In the genomic region with DNA sequence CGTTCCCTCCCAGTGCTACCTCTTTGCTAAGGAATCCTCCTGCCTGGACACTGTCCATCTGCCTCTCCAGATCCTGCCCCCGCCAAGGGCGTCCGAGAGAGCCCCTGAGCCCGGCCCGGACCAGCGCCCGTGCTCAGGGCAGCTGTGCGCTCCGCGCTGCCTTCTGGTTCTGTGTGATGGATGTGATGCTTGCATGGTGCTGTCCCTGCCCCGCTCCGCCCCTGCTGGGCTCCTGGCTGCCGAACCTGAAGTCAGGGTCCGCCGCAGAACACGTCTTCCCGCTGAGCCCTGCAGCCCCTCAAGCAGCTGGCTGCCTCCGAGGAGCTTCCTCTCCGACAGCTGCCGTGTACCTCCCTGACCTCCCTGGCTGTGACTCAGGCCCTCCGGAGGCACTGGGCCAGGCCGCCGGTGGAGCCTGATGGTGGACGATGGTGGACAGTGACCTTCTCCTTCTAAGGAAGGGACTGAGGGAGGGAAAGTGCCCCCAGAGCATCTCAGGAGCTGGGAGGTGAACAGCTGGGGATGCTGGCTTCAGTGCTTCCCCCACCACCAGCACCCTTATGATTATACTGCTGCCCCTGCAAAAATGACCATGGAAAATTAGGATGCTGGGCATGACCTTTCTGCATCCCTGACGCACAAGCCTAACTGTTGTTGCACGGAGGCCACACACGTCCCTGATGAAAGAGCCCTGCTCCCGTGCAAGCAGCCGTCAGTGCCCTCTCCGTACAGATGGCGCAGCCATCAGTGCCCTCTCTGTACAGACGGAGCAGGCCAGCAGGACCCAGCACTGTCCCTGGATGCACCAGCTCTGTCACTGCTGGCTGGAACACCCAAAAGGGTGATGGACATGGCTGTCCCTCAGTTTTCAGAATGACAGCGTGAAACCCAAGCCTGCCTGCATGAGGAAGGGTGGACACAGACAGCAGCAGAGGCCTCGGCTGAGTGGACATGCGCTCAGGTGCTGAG, we compare ENCODE assay signal across 28 cellular contexts.
DNase-seq lines count a peak whose midpoint lies in the region; ATAC-seq, FAIRE-seq and TF ChIP-seq lines count a peak whose summit lies in the region.
"Had no signal": no experiment of that assay in that cellular context is flagged by ENCODE, and none has a peak within 500 bp of the region (broad histone marks: within the 10 kb centered on the region; RNA-seq: fewer than 3 reads in every experiment).

No MANE protein-coding gene starts in this region.

- no peak overlapping the region for H3K27ac ChIP-seq in RWPE2 (ENCODE audit: poor library complexity, severe bottlenecking)
- H3K27ac ChIP-seq in kidney (ENCODE audit: low read depth in 2 of 2, low read length in 2 of 2): no peak overlapping the region
- H3K27ac ChIP-seq: 22Rv1, PC-9 had no signal

- ATAC-seq in activated CD8-positive, alpha-beta T cell treated with anti-CD3 and anti-CD28 coated beads, Interleukin-2, amount 10 ng/mL, durations not matched to agents 7 days and 5 days: no peak
- ATAC-seq in activated CD8-positive, alpha-beta T cell treated with anti-CD3 and anti-CD28 coated beads for 36 hours: no peak
- ATAC-seq in RWPE2 (ENCODE audit: low read depth): no peak
- ATAC-seq: GM12878, HepG2 had no signal

- H3K36me3 ChIP-seq in RWPE2 (ENCODE audit: low read depth): no peaks in the 10 kb centered on the region
- no peaks in the 10 kb centered on the region for H3K36me3 ChIP-seq in kidney (ENCODE audit: control insufficient read depth in 1 of 2, insufficient read depth in 2 of 2, low read length in 2 of 2)

- POLR2A ChIA-PET in activated CD8-positive, alpha-beta T cell treated with anti-CD3 and anti-CD28 coated beads, Interleukin-2, amount 10 ng/mL, durations not matched to agents 7 days and 5 days (lab: Charles Lee): no interaction called here
- POLR2A ChIA-PET in activated CD8-positive, alpha-beta T cell treated with anti-CD3 and anti-CD28 coated beads for 36 hours (lab: Charles Lee): no interaction called here

- no peaks in the 10 kb centered on the region for H3K9me3 Mint-ChIP-seq in activated CD8-positive, alpha-beta T cell treated with anti-CD3 and anti-CD28 coated beads, Interleukin-2, amount 10 ng/mL, durations not matched to agents 7 days and 5 days (ENCODE audit: insufficient read depth)
- H3K9me3 Mint-ChIP-seq in activated CD8-positive, alpha-beta T cell treated with anti-CD3 and anti-CD28 coated beads for 36 hours: no peaks in the 10 kb centered on the region
- no peaks in the 10 kb centered on the region for H3K9me3 Mint-ChIP-seq in HFFc6

- no peaks in the 10 kb centered on the region for H3K27me3 ChIP-seq in RWPE2 (ENCODE audit: insufficient read depth, poor library complexity, severe bottlenecking)

- H3K9me3 ChIP-seq in RWPE2 (ENCODE audit: severe bottlenecking) (no peaks in the 10 kb centered on the region), kidney (ENCODE audit: control insufficient read depth in 1 of 2, low read length in 2 of 2) (no peaks in the 10 kb centered on the region)

- H3K27ac Mint-ChIP-seq in activated CD8-positive, alpha-beta T cell treated with anti-CD3 and anti-CD28 coated beads, Interleukin-2, amount 10 ng/mL, durations not matched to agents 7 days and 5 days: no peak overlapping the region
- H3K27ac Mint-ChIP-seq in activated CD8-positive, alpha-beta T cell treated with anti-CD3 and anti-CD28 coated beads for 36 hours: no peak overlapping the region
- H3K27ac Mint-ChIP-seq in HFFc6: no peak overlapping the region
- H3K27ac Mint-ChIP-seq: B cell, CD14-positive monocyte had no signal

- no peak overlapping the region for H3K9ac ChIP-seq in kidney (ENCODE audit: low read length in 2 of 2)

- H3K36me3 Mint-ChIP-seq in activated CD8-positive, alpha-beta T cell treated with anti-CD3 and anti-CD28 coated beads, Interleukin-2, amount 10 ng/mL, durations not matched to agents 7 days and 5 days (ENCODE audit: low read depth): peaks cover 7% of the 10 kb centered on the region
- H3K36me3 Mint-ChIP-seq in activated CD8-positive, alpha-beta T cell treated with anti-CD3 and anti-CD28 coated beads for 36 hours (ENCODE audit: low read depth): no peaks in the 10 kb centered on the region
- H3K36me3 Mint-ChIP-seq in HFFc6 (ENCODE audit: low read depth): no peaks in the 10 kb centered on the region
- H3K36me3 Mint-ChIP-seq: CD14-positive monocyte; CD8-positive, alpha-beta memory T cell had no signal

- intact Hi-C loops in activated CD8-positive, alpha-beta T cell treated with anti-CD3 and anti-CD28 coated beads for 36 hours (cut with micrococcal nuclease): no loop called here
- intact Hi-C loops in kidney (cut with DNase I): no loop called here
- intact Hi-C loops in posterior vena cava (cut with DNase I): no loop called here

- no peak overlapping the region for H3K4me3 Mint-ChIP-seq in activated CD8-positive, alpha-beta T cell treated with anti-CD3 and anti-CD28 coated beads, Interleukin-2, amount 10 ng/mL, durations not matched to agents 7 days and 5 days
- H3K4me3 Mint-ChIP-seq in activated CD8-positive, alpha-beta T cell treated with anti-CD3 and anti-CD28 coated beads for 36 hours: no peak overlapping the region
- no peak overlapping the region for H3K4me3 Mint-ChIP-seq in HFFc6
- H3K4me3 Mint-ChIP-seq: B cell; CD14-positive monocyte; CD8-positive, alpha-beta memory T cell had no signal

- H3K4me1 ChIP-seq in RWPE2 (ENCODE audit: insufficient read depth, poor library complexity, severe bottlenecking) (no peaks in the 10 kb centered on the region), kidney (ENCODE audit: control insufficient read depth in 1 of 2, insufficient read depth in 1 of 2, low read depth in 1 of 2, low read length in 2 of 2) (no peaks in the 10 kb centered on the region)

- H3K4me3 ChIP-seq in RWPE2 (ENCODE audit: severe bottlenecking) (no peak overlapping the region), kidney (ENCODE audit: low read length in 2 of 2) (no peak overlapping the region)
- H3K4me3 ChIP-seq: GM12878, PC-9 had no signal

- peaks cover 28% of the 10 kb centered on the region for H3K4me1 Mint-ChIP-seq in activated CD8-positive, alpha-beta T cell treated with anti-CD3 and anti-CD28 coated beads, Interleukin-2, amount 10 ng/mL, durations not matched to agents 7 days and 5 days (ENCODE audit: low read depth)
- H3K4me1 Mint-ChIP-seq in activated CD8-positive, alpha-beta T cell treated with anti-CD3 and anti-CD28 coated beads for 36 hours (ENCODE audit: low read depth): peaks cover 12% of the 10 kb centered on the region
- H3K4me1 Mint-ChIP-seq in HFFc6 (ENCODE audit: low read depth): no peaks in the 10 kb centered on the region
- H3K4me1 Mint-ChIP-seq: CD14-positive monocyte had no signal

- peak; percentile 3 for DNase-seq in activated CD8-positive, alpha-beta T cell treated with anti-CD3 and anti-CD28 coated beads, Interleukin-2, amount 10 ng/mL, durations not matched to agents 7 days and 5 days
- no peak for DNase-seq in activated CD8-positive, alpha-beta T cell treated with anti-CD3 and anti-CD28 coated beads for 36 hours
- DNase-seq in RWPE2 (ENCODE audit: low spot score) (peak; percentile 47), kidney (peak; percentile 46), posterior vena cava (ENCODE audit: low spot score) (peak; percentile 61), NCI-H2196 treated with DMSO at 0.1 percent for 48 hours (lab: John Stamatoyannopoulos, UW; ENCODE audit: unreplicated experiment) (no peak), HFFc6 (no peak), NK-92 (lab: John Stamatoyannopoulos, UW; ENCODE audit: unreplicated experiment) (no peak)
- DNase-seq: DMS 273 treated with DMSO at 0.1 percent for 48 hours, DMS79, EL, GDM1, Karpas-422, NCI-H1092, NCI-H1436, NCI-H187 treated with DMSO at 0.1 percent for 48 hours, NCI-H2171 treated with DMSO at 0.1 percent for 48 hours, NCI-H446, NCI-H526, NCI-H82, PC-9, SHP77 had no signal

- no peak for TF ChIP-seq CTCF in activated CD8-positive, alpha-beta T cell treated with anti-CD3 and anti-CD28 coated beads for 36 hours (IDR thresholded peaks at IDR 0.05)
- no peak for TF ChIP-seq CTCF in RWPE2 (IDR thresholded peaks at IDR 0.05; ENCODE audit: poor library complexity, severe bottlenecking)
- TF ChIP-seq CTCF in kidney (IDR thresholded peaks at IDR 0.05; ENCODE audit: borderline replicate concordance, extremely low read depth, insufficient read depth): no peak
- TF ChIP-seq CTCF in HFFc6 (IDR thresholded peaks at IDR 0.05): no peak

- CTCF ChIA-PET in activated CD8-positive, alpha-beta T cell treated with anti-CD3 and anti-CD28 coated beads, Interleukin-2, amount 10 ng/mL, durations not matched to agents 7 days and 5 days (lab: Charles Lee): no interaction called here
- CTCF ChIA-PET in activated CD8-positive, alpha-beta T cell treated with anti-CD3 and anti-CD28 coated beads for 36 hours (lab: Charles Lee): no interaction called here

- H3K27me3 Mint-ChIP-seq in activated CD8-positive, alpha-beta T cell treated with anti-CD3 and anti-CD28 coated beads, Interleukin-2, amount 10 ng/mL, durations not matched to agents 7 days and 5 days (ENCODE audit: low read depth): peaks cover 4% of the 10 kb centered on the region
- H3K27me3 Mint-ChIP-seq in activated CD8-positive, alpha-beta T cell treated with anti-CD3 and anti-CD28 coated beads for 36 hours: no peaks in the 10 kb centered on the region
- peaks cover 31% of the 10 kb centered on the region for H3K27me3 Mint-ChIP-seq in HFFc6 (ENCODE audit: insufficient read depth)

- no peak for FAIRE-seq in kidney (lab: Jason Lieb, UNC)
- FAIRE-seq: GM12878, HepG2 had no signal

Comparison
In these comparisons a context has a peak if more than half of its experiments do, and no peak if none do; other contexts are left out.
1. DNase-seq: peak in activated CD8-positive, alpha-beta T cell treated with anti-CD3 and anti-CD28 coated beads, Interleukin-2, amount 10 ng/mL, durations not matched to agents 7 days and 5 days (single experiment), RWPE2 (single experiment), kidney (single experiment) and posterior vena cava (single experiment); none in activated CD8-positive, alpha-beta T cell treated with anti-CD3 and anti-CD28 coated beads for 36 hours (single experiment), NCI-H2196 treated with DMSO at 0.1 percent for 48 hours (single experiment), HFFc6 (single experiment) and NK-92 (single experiment).